In the genomic region with DNA sequence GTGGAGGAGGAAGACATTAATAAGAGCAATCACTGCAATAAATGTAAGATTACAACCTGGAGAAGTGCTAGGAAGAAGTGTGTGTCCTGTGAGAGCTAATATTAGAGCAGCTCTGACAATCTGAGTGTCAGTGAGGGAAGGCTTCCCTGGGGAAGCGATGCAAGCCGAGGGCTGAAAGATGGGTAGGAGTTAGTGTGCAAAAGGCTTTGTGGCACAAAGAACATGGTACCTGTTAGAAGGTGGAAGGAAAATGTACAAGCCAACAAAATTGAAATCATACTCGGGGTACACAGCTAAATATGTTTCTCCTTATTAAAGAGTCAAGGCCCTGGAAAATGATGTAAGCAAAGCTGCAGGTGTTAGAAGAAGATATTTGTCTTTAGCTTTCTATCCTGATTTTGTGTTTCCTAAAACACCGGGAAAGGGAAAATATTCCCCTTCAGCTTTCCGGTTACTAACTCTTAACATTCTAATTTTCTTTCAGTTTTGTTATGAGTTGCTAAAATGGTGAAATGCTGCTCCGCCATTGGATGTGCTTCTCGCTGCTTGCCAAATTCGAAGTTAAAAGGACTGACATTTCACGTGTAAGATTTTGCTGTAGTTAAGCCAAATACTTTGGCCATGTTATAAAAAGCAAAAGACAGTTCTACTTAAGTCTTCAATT, we compare ENCODE assay signal across 2 cellular contexts.
TF ChIP-seq lines count a peak whose summit lies in the region.

No MANE protein-coding gene starts in this region.

TF ChIP-seq in GM12878, 131 proteins besides CTCF, POLR2A, EP300 and RAD21 (continues in another document):
- TF ChIP-seq CUX1 (IDR thresholded peaks at IDR 0.05; ENCODE audit: insufficient replicate concordance, low read depth, low read length), result no peak
- TF ChIP-seq ATF7 (IDR thresholded peaks at IDR 0.05; ENCODE audit: low read depth), result 0 out of 2 replicates have a peak, but pooled peaks have one; percentile 10
- 0 out of 2 replicates have a peak, but pooled peaks have one; percentile 19 for TF ChIP-seq CREM (IDR thresholded peaks at IDR 0.05; ENCODE audit: low read depth)
- TF ChIP-seq IKZF1 (conservative IDR thresholded peaks at IDR 0.05), result peak; percentile 53
- peak; percentile 74; the same call in 1 of the 2 replicates for TF ChIP-seq JUND (IDR thresholded peaks at IDR 0.05; ENCODE audit: low read depth, low read length)
- peak; percentile 87 for TF ChIP-seq YY1 (IDR thresholded peaks at IDR 0.05; ENCODE audit: low read depth, low read length)
- TF ChIP-seq EZH2 (IDR thresholded peaks at IDR 0.05; ENCODE audit: borderline replicate concordance, control insufficient read depth, low read depth, low read length), result no peak
- TF ChIP-seq MTA2 (IDR thresholded peaks at IDR 0.05; ENCODE audit: low read depth), result no peak
- TF ChIP-seq, protein P1, sequence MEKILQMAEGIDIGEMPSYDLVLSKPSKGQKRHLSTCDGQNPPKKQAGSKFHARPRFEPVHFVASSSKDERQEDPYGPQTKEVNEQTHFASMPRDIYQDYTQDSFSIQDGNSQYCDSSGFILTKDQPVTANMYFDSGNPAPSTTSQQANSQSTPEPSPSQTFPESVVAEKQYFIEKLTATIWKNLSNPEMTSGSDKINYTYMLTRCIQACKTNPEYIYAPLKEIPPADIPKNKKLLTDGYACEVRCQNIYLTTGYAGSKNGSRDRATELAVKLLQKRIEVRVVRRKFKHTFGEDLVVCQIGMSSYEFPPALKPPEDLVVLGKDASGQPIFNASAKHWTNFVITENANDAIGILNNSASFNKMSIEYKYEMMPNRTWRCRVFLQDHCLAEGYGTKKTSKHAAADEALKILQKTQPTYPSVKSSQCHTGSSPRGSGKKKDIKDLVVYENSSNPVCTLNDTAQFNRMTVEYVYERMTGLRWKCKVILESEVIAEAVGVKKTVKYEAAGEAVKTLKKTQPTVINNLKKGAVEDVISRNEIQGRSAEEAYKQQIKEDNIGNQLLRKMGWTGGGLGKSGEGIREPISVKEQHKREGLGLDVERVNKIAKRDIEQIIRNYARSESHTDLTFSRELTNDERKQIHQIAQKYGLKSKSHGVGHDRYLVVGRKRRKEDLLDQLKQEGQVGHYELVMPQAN (conservative IDR thresholded peaks at IDR 0.05), result peak; percentile 71; the same call in 1 of the 2 replicates
- TF ChIP-seq IKZF2 (IDR thresholded peaks at IDR 0.05), result peak; percentile 77 to 80
- peak; percentile 82 for TF ChIP-seq JUNB (IDR thresholded peaks at IDR 0.05)
- TF ChIP-seq, protein P2, sequence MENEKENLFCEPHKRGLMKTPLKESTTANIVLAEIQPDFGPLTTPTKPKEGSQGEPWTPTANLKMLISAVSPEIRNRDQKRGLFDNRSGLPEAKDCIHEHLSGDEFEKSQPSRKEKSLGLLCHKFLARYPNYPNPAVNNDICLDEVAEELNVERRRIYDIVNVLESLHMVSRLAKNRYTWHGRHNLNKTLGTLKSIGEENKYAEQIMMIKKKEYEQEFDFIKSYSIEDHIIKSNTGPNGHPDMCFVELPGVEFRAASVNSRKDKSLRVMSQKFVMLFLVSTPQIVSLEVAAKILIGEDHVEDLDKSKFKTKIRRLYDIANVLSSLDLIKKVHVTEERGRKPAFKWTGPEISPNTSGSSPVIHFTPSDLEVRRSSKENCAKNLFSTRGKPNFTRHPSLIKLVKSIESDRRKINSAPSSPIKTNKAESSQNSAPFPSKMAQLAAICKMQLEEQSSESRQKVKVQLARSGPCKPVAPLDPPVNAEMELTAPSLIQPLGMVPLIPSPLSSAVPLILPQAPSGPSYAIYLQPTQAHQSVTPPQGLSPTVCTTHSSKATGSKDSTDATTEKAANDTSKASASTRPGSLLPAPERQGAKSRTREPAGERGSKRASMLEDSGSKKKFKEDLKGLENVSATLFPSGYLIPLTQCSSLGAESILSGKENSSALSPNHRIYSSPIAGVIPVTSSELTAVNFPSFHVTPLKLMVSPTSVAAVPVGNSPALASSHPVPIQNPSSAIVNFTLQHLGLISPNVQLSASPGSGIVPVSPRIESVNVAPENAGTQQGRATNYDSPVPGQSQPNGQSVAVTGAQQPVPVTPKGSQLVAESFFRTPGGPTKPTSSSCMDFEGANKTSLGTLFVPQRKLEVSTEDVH (IDR thresholded peaks at IDR 0.05; ENCODE audit: low read depth, partially characterized antibody), result no peak

TF ChIP-seq in HepG2, 621 proteins besides CTCF, POLR2A, EP300 and RAD21:
- TF ChIP-seq E2F1 (CRISPR knock-in tag; IDR thresholded peaks at IDR 0.05) (peak; percentile 7; the same call in 1 of the 2 replicates), ISL2 (CRISPR knock-in tag; IDR thresholded peaks at IDR 0.05) (no peak), ZNF136 (CRISPR knock-in tag; IDR thresholded peaks at IDR 0.05; ENCODE audit: low read depth) (no peak), SNAPC5 (CRISPR knock-in tag; IDR thresholded peaks at IDR 0.05; ENCODE audit: borderline replicate concordance) (no peak), EHMT2 (IDR thresholded peaks at IDR 0.05; ENCODE audit: borderline replicate concordance, low read depth, low read length) (no peak)
